7 cellular contexts compared by ENCODE assay signal in genomic region chr12:45670339-45671065, GRCh38. TPM values are rescaled to one million over a fixed set of nuclear protein-coding genes. Genes with fewer than 3 reads are reported as not detected.
DNase-seq lines count a peak whose midpoint lies in the region; ATAC-seq, FAIRE-seq and TF ChIP-seq lines count a peak whose summit lies in the region.

No MANE protein-coding gene starts in this region.

- peak overlapping the region; percentile 92 to 96 for H3K27ac Mint-ChIP-seq in natural killer cell treated with Interleukin-12 subunit alpha and Interleukin-12 subunit beta and Interleukin-15 and Interleukin-18, amount 100 ng/mL, for 72 hours

- peaks cover 33 to 36% of the 10 kb centered on the region in 2 donors for H3K4me1 Mint-ChIP-seq in natural killer cell treated with Interleukin-12 subunit alpha and Interleukin-12 subunit beta and Interleukin-15 and Interleukin-18, amount 100 ng/mL, for 72 hours (ENCODE audit: low read depth in 2 of 2)

- no peak overlapping the region for H3K4me3 ChIP-seq in kidney (ENCODE audit: low read length in 2 of 2)

- no peaks in the 10 kb centered on the region for H3K9me3 Mint-ChIP-seq in natural killer cell treated with Interleukin-12 subunit alpha and Interleukin-12 subunit beta and Interleukin-15 and Interleukin-18, amount 100 ng/mL, for 72 hours

- H3K9me3 ChIP-seq in kidney (ENCODE audit: control insufficient read depth in 1 of 2, low read length in 2 of 2), result no peaks in the 10 kb centered on the region

- peak; percentile 40 for ATAC-seq in GM18873 (IDR thresholded peaks at IDR 0.05; ENCODE audit: low FRiP score, unreplicated experiment)
- peak; percentile 52 for ATAC-seq in HG02763 (IDR thresholded peaks at IDR 0.05; ENCODE audit: unreplicated experiment)
- ATAC-seq in natural killer cell treated with Interleukin-12 subunit alpha and Interleukin-12 subunit beta and Interleukin-15 and Interleukin-18, amount 100 ng/mL, for 72 hours, result peak; percentile 70 to 75
- no peak for ATAC-seq in HG02970 (IDR thresholded peaks at IDR 0.05; ENCODE audit: low FRiP score, unreplicated experiment)

- DNase-seq in NOMO-1 treated with DMSO at 0.1 percent for 48 hours (lab: John Stamatoyannopoulos, UW; ENCODE audit: unreplicated experiment) (peak; percentile 98), superior temporal gyrus (ENCODE audit: extremely low spot score) (no peak), kidney (no peak)
- DNase-seq in natural killer cell treated with Interleukin-12 subunit alpha and Interleukin-12 subunit beta and Interleukin-15 and Interleukin-18, amount 100 ng/mL, for 72 hours (ENCODE audit: low spot score), result peak; percentile 71

- no peaks in the 10 kb centered on the region for H3K27me3 Mint-ChIP-seq in natural killer cell treated with Interleukin-12 subunit alpha and Interleukin-12 subunit beta and Interleukin-15 and Interleukin-18, amount 100 ng/mL, for 72 hours

- H3K27ac ChIP-seq in kidney (ENCODE audit: low read depth in 2 of 2, low read length in 2 of 2), result no peak overlapping the region

- H3K9ac ChIP-seq in kidney (ENCODE audit: low read length in 2 of 2), result no peak overlapping the region

- H3K4me3 Mint-ChIP-seq in natural killer cell treated with Interleukin-12 subunit alpha and Interleukin-12 subunit beta and Interleukin-15 and Interleukin-18, amount 100 ng/mL, for 72 hours, result peak overlapping the region; percentile 51

- no peak for TF ChIP-seq CTCF in kidney (IDR thresholded peaks at IDR 0.05; ENCODE audit: borderline replicate concordance, extremely low read depth, insufficient read depth)

- no peaks in the 10 kb centered on the region for H3K36me3 ChIP-seq in kidney (ENCODE audit: control insufficient read depth in 1 of 2, insufficient read depth in 2 of 2, low read length in 2 of 2)

- no peak for FAIRE-seq in kidney (lab: Jason Lieb, UNC)

- intact Hi-C loops in kidney (cut with DNase I), result no loop called here

- no peaks in the 10 kb centered on the region for H3K4me1 ChIP-seq in kidney (ENCODE audit: control insufficient read depth in 1 of 2, insufficient read depth in 1 of 2, low read depth in 1 of 2, low read length in 2 of 2)

- H3K36me3 Mint-ChIP-seq in natural killer cell treated with Interleukin-12 subunit alpha and Interleukin-12 subunit beta and Interleukin-15 and Interleukin-18, amount 100 ng/mL, for 72 hours, result no peaks in the 10 kb centered on the region

RNA-seq across cellular contexts. Expression of gene ARID2, which starts 59.0 kb away (rescaled TPM):
- 100 to 1,000 TPM; 116 to 133 TPM for total RNA-seq in natural killer cell treated with Interleukin-12 subunit alpha and Interleukin-12 subunit beta and Interleukin-15 and Interleukin-18, amount 100 ng/mL, for 72 hours
- 35.7 TPM for total RNA-seq in kidney
- polyA plus RNA-seq in kidney (ENCODE audit: insufficient read depth, low read depth, low replicate concordance), result 4.4 TPM

Comparison
In these comparisons a context has a peak if more than half of its experiments do, and no peak if none do; other contexts are left out.
1. DNase-seq: peak in NOMO-1 treated with DMSO at 0.1 percent for 48 hours (single experiment) and natural killer cell treated with Interleukin-12 subunit alpha and Interleukin-12 subunit beta and Interleukin-15 and Interleukin-18, amount 100 ng/mL, for 72 hours (single experiment); none in superior temporal gyrus (single experiment) and kidney (single experiment).